In the genomic region with DNA sequence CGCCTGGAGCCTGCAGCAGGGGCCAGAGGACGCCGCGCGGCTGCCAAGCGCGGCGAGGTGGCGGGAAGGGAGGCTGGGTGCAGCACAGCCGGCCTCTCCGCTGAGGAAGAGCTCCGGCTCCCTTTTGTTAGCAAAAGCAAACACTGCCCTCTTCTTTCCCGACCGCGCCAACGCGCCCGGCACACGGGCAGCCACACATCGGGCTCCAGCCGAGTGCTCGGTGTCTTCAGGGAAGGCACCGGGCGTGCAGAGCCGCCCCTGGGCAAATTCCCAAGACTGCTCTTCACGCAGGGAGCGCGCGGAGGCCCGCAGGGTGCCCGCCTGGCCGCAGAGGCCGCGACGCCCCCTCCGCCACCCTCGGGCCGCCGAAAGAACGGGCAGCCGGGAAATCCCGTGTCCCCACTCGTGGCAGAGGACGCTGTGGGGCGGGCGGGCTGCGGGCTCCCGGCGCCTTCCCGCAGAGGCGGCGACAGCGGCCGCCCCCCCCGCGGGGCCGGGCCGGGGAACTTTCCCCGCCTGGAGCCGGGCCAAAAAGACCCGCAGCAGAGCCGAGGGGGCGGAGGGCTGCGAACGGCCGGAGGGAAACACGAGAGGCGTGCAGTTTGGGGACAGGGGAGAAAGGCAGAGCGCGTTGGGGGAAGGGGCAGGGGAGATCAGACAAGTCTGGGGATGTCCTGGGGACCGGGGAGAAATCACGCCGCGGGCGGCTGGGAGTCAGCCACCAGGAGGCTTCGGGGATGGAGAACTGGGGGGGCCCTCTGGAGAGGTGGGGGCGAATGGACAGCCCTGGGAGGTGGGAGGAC, we compare ENCODE assay signal across 1 cellular context.
TF ChIP-seq lines count a peak whose summit lies in the region.

No MANE protein-coding gene starts in this region.

TF ChIP-seq in HEK293, 187 proteins besides CTCF, POLR2A, EP300 and RAD21 (continued from another document and continues in another):
- TF ChIP-seq, protein P1, sequence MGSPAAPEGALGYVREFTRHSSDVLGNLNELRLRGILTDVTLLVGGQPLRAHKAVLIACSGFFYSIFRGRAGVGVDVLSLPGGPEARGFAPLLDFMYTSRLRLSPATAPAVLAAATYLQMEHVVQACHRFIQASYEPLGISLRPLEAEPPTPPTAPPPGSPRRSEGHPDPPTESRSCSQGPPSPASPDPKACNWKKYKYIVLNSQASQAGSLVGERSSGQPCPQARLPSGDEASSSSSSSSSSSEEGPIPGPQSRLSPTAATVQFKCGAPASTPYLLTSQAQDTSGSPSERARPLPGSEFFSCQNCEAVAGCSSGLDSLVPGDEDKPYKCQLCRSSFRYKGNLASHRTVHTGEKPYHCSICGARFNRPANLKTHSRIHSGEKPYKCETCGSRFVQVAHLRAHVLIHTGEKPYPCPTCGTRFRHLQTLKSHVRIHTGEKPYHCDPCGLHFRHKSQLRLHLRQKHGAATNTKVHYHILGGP (tag by site-specific recombination; IDR thresholded peaks at IDR 0.05): no peak
- no peak for TF ChIP-seq ZNF555 (tag by site-specific recombination; conservative IDR thresholded peaks at IDR 0.05)
- peak; percentile 68 for TF ChIP-seq ZNF335 (tag by site-specific recombination; conservative IDR thresholded peaks at IDR 0.05)
- TF ChIP-seq EGR2 (tag by site-specific recombination; IDR thresholded peaks at IDR 0.05; ENCODE audit: low read depth): no peak
- TF ChIP-seq, protein P2, sequence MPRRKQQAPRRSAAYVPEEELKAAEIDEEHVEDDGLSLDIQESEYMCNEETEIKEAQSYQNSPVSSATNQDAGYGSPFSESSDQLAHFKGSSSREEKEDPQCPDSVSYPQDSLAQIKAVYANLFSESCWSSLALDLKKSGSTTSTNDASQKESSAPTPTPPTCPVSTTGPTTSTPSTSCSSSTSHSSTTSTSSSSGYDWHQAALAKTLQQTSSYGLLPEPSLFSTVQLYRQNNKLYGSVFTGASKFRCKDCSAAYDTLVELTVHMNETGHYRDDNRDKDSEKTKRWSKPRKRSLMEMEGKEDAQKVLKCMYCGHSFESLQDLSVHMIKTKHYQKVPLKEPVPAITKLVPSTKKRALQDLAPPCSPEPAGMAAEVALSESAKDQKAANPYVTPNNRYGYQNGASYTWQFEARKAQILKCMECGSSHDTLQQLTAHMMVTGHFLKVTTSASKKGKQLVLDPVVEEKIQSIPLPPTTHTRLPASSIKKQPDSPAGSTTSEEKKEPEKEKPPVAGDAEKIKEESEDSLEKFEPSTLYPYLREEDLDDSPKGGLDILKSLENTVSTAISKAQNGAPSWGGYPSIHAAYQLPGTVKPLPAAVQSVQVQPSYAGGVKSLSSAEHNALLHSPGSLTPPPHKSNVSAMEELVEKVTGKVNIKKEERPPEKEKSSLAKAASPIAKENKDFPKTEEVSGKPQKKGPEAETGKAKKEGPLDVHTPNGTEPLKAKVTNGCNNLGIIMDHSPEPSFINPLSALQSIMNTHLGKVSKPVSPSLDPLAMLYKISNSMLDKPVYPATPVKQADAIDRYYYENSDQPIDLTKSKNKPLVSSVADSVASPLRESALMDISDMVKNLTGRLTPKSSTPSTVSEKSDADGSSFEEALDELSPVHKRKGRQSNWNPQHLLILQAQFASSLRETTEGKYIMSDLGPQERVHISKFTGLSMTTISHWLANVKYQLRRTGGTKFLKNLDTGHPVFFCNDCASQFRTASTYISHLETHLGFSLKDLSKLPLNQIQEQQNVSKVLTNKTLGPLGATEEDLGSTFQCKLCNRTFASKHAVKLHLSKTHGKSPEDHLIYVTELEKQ (tag by site-specific recombination; IDR thresholded peaks at IDR 0.05; ENCODE audit: borderline replicate concordance): no peak
- TF ChIP-seq ZNF214 (tag by site-specific recombination; IDR thresholded peaks at IDR 0.05; ENCODE audit: borderline replicate concordance): no peak
- TF ChIP-seq, protein P3, sequence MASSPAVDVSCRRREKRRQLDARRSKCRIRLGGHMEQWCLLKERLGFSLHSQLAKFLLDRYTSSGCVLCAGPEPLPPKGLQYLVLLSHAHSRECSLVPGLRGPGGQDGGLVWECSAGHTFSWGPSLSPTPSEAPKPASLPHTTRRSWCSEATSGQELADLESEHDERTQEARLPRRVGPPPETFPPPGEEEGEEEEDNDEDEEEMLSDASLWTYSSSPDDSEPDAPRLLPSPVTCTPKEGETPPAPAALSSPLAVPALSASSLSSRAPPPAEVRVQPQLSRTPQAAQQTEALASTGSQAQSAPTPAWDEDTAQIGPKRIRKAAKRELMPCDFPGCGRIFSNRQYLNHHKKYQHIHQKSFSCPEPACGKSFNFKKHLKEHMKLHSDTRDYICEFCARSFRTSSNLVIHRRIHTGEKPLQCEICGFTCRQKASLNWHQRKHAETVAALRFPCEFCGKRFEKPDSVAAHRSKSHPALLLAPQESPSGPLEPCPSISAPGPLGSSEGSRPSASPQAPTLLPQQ (tag by site-specific recombination; IDR thresholded peaks at IDR 0.05): no peak
- TF ChIP-seq ZNF121 (tag by site-specific recombination; IDR thresholded peaks at IDR 0.05): no peak
- TF ChIP-seq ZNF157 (tag by site-specific recombination; IDR thresholded peaks at IDR 0.05): no peak
- no peak for TF ChIP-seq BCL11A (tag by site-specific recombination; IDR thresholded peaks at IDR 0.05; ENCODE audit: low read depth)
- TF ChIP-seq, protein P4, sequence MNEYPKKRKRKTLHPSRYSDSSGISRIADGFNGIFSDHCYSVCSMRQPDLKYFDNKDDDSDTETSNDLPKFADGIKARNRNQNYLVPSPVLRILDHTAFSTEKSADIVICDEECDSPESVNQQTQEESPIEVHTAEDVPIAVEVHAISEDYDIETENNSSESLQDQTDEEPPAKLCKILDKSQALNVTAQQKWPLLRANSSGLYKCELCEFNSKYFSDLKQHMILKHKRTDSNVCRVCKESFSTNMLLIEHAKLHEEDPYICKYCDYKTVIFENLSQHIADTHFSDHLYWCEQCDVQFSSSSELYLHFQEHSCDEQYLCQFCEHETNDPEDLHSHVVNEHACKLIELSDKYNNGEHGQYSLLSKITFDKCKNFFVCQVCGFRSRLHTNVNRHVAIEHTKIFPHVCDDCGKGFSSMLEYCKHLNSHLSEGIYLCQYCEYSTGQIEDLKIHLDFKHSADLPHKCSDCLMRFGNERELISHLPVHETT (tag by site-specific recombination; IDR thresholded peaks at IDR 0.05): no peak
- TF ChIP-seq, protein P5, sequence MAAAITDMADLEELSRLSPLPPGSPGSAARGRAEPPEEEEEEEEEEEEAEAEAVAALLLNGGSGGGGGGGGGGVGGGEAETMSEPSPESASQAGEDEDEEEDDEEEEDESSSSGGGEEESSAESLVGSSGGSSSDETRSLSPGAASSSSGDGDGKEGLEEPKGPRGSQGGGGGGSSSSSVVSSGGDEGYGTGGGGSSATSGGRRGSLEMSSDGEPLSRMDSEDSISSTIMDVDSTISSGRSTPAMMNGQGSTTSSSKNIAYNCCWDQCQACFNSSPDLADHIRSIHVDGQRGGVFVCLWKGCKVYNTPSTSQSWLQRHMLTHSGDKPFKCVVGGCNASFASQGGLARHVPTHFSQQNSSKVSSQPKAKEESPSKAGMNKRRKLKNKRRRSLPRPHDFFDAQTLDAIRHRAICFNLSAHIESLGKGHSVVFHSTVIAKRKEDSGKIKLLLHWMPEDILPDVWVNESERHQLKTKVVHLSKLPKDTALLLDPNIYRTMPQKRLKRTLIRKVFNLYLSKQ (tag by site-specific recombination; IDR thresholded peaks at IDR 0.05; ENCODE audit: borderline replicate concordance): no peak
- no peak for TF ChIP-seq KLF9 (tag by site-specific recombination; IDR thresholded peaks at IDR 0.05; ENCODE audit: low read depth)
- TF ChIP-seq, protein P6, sequence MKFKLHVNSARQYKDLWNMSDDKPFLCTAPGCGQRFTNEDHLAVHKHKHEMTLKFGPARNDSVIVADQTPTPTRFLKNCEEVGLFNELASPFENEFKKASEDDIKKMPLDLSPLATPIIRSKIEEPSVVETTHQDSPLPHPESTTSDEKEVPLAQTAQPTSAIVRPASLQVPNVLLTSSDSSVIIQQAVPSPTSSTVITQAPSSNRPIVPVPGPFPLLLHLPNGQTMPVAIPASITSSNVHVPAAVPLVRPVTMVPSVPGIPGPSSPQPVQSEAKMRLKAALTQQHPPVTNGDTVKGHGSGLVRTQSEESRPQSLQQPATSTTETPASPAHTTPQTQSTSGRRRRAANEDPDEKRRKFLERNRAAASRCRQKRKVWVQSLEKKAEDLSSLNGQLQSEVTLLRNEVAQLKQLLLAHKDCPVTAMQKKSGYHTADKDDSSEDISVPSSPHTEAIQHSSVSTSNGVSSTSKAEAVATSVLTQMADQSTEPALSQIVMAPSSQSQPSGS (tag by site-specific recombination; IDR thresholded peaks at IDR 0.05; ENCODE audit: low read depth): no peak
- no peak for TF ChIP-seq ZNF239 (tag by site-specific recombination; IDR thresholded peaks at IDR 0.05)
- TF ChIP-seq HOXD13 (CRISPR knock-in tag; IDR thresholded peaks at IDR 0.05; ENCODE audit: borderline replicate concordance): no peak
- no peak for TF ChIP-seq ZNF155 (tag by site-specific recombination; IDR thresholded peaks at IDR 0.05)
- TF ChIP-seq ZNF529 (tag by site-specific recombination; IDR thresholded peaks at IDR 0.05; ENCODE audit: insufficient replicate concordance): no peak
- TF ChIP-seq ZBTB48 (tag by site-specific recombination; IDR thresholded peaks at IDR 0.05): no peak; the same call in 1 of the 2 replicates
- no peak for TF ChIP-seq SCRT1 (tag by site-specific recombination; IDR thresholded peaks at IDR 0.05; ENCODE audit: borderline replicate concordance)
- peak; percentile 89 for TF ChIP-seq ZBTB8A (tag by site-specific recombination; IDR thresholded peaks at IDR 0.05)
- TF ChIP-seq ZNF169 (tag by site-specific recombination; IDR thresholded peaks at IDR 0.05): no peak
- no peak for TF ChIP-seq MEIS1 (CRISPR knock-in tag; IDR thresholded peaks at IDR 0.05; ENCODE audit: borderline replicate concordance)
- TF ChIP-seq, protein P7, sequence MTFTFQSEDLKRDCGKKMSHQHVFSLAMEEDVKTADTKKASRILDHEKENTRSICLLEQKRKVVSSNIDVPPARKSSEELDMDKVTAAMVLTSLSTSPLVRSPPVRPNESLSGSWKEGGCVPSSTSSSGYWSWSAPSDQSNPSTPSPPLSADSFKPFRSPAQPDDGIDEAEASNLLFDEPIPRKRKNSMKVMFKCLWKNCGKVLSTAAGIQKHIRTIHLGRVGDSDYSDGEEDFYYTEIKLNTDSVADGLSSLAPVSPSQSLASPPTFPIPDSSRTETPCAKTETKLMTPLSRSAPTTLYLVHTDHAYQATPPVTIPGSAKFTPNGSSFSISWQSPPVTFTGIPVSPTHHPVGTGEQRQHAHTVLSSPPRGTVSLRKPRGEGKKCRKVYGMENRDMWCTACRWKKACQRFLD (tag by site-specific recombination; IDR thresholded peaks at IDR 0.05): no peak
- TF ChIP-seq ZNF654 (tag by site-specific recombination; IDR thresholded peaks at IDR 0.05; ENCODE audit: low read depth): no peak
- TF ChIP-seq SP2 (tag by site-specific recombination; IDR thresholded peaks at IDR 0.05): peak; percentile 5; the same call in 1 of the 2 replicates
- no peak for TF ChIP-seq ZNF140 (tag by site-specific recombination; IDR thresholded peaks at IDR 0.05)
- TF ChIP-seq BCL11B (tag by site-specific recombination; IDR thresholded peaks at IDR 0.05; ENCODE audit: low read depth): no peak
- no peak for TF ChIP-seq ZSCAN23 (tag by site-specific recombination; IDR thresholded peaks at IDR 0.05)
- peak; percentile 72 for TF ChIP-seq GLIS2 (tag by site-specific recombination; IDR thresholded peaks at IDR 0.05)
- peak; percentile 74 for TF ChIP-seq GLIS1 (tag by site-specific recombination; IDR thresholded peaks at IDR 0.05)
- TF ChIP-seq, protein P8, sequence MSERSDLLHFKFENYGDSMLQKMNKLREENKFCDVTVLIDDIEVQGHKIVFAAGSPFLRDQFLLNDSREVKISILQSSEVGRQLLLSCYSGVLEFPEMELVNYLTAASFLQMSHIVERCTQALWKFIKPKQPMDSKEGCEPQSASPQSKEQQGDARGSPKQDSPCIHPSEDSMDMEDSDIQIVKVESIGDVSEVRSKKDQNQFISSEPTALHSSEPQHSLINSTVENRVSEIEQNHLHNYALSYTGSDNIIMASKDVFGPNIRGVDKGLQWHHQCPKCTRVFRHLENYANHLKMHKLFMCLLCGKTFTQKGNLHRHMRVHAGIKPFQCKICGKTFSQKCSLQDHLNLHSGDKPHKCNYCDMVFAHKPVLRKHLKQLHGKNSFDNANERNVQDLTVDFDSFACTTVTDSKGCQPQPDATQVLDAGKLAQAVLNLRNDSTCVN (tag by site-specific recombination; optimal IDR thresholded peaks at IDR 0.05): peak; percentile 85
- TF ChIP-seq, protein P9, sequence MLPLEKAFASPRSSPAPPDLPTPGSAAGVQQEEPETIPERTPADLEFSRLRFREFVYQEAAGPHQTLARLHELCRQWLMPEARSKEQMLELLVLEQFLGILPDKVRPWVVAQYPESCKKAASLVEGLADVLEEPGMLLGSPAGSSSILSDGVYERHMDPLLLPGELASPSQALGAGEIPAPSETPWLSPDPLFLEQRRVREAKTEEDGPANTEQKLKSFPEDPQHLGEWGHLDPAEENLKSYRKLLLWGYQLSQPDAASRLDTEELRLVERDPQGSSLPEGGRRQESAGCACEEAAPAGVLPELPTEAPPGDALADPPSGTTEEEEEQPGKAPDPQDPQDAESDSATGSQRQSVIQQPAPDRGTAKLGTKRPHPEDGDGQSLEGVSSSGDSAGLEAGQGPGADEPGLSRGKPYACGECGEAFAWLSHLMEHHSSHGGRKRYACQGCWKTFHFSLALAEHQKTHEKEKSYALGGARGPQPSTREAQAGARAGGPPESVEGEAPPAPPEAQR (tag by site-specific recombination; IDR thresholded peaks at IDR 0.05): no peak
- TF ChIP-seq HOXC10 (CRISPR knock-in tag; IDR thresholded peaks at IDR 0.05): no peak
- no peak for TF ChIP-seq SETDB1 (IDR thresholded peaks at IDR 0.05; ENCODE audit: insufficient read length, low read length)
- TF ChIP-seq ZNF354C (tag by site-specific recombination; IDR thresholded peaks at IDR 0.05; ENCODE audit: borderline replicate concordance, low read depth): no peak
- no peak; the same call in 1 of the 2 replicates for TF ChIP-seq ZNF76 (tag by site-specific recombination; IDR thresholded peaks at IDR 0.05; ENCODE audit: borderline replicate concordance, low read depth)
- TF ChIP-seq, protein P10, sequence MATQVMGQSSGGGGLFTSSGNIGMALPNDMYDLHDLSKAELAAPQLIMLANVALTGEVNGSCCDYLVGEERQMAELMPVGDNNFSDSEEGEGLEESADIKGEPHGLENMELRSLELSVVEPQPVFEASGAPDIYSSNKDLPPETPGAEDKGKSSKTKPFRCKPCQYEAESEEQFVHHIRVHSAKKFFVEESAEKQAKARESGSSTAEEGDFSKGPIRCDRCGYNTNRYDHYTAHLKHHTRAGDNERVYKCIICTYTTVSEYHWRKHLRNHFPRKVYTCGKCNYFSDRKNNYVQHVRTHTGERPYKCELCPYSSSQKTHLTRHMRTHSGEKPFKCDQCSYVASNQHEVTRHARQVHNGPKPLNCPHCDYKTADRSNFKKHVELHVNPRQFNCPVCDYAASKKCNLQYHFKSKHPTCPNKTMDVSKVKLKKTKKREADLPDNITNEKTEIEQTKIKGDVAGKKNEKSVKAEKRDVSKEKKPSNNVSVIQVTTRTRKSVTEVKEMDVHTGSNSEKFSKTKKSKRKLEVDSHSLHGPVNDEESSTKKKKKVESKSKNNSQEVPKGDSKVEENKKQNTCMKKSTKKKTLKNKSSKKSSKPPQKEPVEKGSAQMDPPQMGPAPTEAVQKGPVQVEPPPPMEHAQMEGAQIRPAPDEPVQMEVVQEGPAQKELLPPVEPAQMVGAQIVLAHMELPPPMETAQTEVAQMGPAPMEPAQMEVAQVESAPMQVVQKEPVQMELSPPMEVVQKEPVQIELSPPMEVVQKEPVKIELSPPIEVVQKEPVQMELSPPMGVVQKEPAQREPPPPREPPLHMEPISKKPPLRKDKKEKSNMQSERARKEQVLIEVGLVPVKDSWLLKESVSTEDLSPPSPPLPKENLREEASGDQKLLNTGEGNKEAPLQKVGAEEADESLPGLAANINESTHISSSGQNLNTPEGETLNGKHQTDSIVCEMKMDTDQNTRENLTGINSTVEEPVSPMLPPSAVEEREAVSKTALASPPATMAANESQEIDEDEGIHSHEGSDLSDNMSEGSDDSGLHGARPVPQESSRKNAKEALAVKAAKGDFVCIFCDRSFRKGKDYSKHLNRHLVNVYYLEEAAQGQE (tag by site-specific recombination; IDR thresholded peaks at IDR 0.05): no peak
- no peak for TF ChIP-seq ZNF423 (tag by site-specific recombination; IDR thresholded peaks at IDR 0.05)
- no peak for TF ChIP-seq ZEB2 (tag by site-specific recombination; IDR thresholded peaks at IDR 0.05)
